ENCODE assay signal across 8 cellular contexts in genomic region chr12:57764662-57765002, GRCh38. TPM values are rescaled to one million over a fixed set of nuclear protein-coding genes. Genes with fewer than 3 reads are reported as not detected.
DNase-seq lines count a peak whose midpoint lies in the region; ATAC-seq and TF ChIP-seq lines count a peak whose summit lies in the region.

No MANE protein-coding gene starts in this region.

- no peak for TF ChIP-seq CTCF in PC-3 (conservative IDR thresholded peaks at IDR 0.05; ENCODE audit: low read depth, low read length)
- no peak for TF ChIP-seq CTCF in esophagus squamous epithelium (IDR thresholded peaks at IDR 0.05)
- TF ChIP-seq CTCF in spleen (IDR thresholded peaks at IDR 0.05 in 8 of 11, conservative IDR thresholded peaks at IDR 0.05 in 3 of 11): no peak

- TF ChIP-seq POLR2A in esophagus squamous epithelium (IDR thresholded peaks at IDR 0.05): no peak
- no peak for TF ChIP-seq POLR2A in spleen (IDR thresholded peaks at IDR 0.05)

- peak overlapping the region; percentile 84 for H3K27ac Mint-ChIP-seq in activated CD4-positive, alpha-beta T cell treated with anti-CD3 and anti-CD28 coated beads for 36 hours

- H3K4me2 ChIP-seq in PC-3 (ENCODE audit: low read length): peak overlapping the region; percentile 96

- 0 to 19% methylated on average over 2 to 15 of the region's 17 CpGs for WGBS in esophagus squamous epithelium, 2 donors
- WGBS in spleen, 5 donors: 15 to 22% (median 20%) methylated on average over 15 to 17 of the region's 17 CpGs

- peak; percentile 25 for ATAC-seq in activated CD4-positive, alpha-beta T cell treated with anti-CD3 and anti-CD28 coated beads for 36 hours
- ATAC-seq in PC-3 (peak; percentile 6; the same call in 1 of the 2 replicates), HG03460 (IDR thresholded peaks at IDR 0.05; ENCODE audit: unreplicated experiment) (no peak)

- POLR2A ChIA-PET in activated CD4-positive, alpha-beta T cell treated with anti-CD3 and anti-CD28 coated beads for 36 hours (lab: Charles Lee): no interaction called here
- POLR2A ChIA-PET in PC-3 (lab: Charles Lee; ENCODE audit: unreplicated experiment): no interaction called here

- intact Hi-C loops in activated CD4-positive, alpha-beta T cell treated with anti-CD3 and anti-CD28 coated beads for 36 hours (cut with DNase I, micrococcal nuclease): loop anchor here in 1 of 2 experiments (1.0 kb wide), 1 partner anchor 8 kb away; no protein-coding TSS in a partner anchor
- intact Hi-C loops in PC-3 (cut with micrococcal nuclease): no loop called here
- intact Hi-C loops in esophagus squamous epithelium (cut with DNase I): no loop called here
- intact Hi-C loops in spleen (cut with DNase I; ENCODE audit: low total_unique reads): no loop called here
- intact Hi-C loops in head of caudate nucleus (cut with DNase I): no loop called here

- H3K27me3 Mint-ChIP-seq in activated CD4-positive, alpha-beta T cell treated with anti-CD3 and anti-CD28 coated beads for 36 hours: peaks cover 10% of the 10 kb centered on the region

- no peaks in the 10 kb centered on the region for H4K20me1 ChIP-seq in PC-3 (ENCODE audit: low read length)

- H3K27me3 ChIP-seq in PC-3 (ENCODE audit: low read length): no peaks in the 10 kb centered on the region
- peaks cover 0 to 55% (median 10%) of the 10 kb centered on the region in 4 donors for H3K27me3 ChIP-seq in esophagus squamous epithelium
- peaks cover 7 to 45% (median 36%) of the 10 kb centered on the region in 7 donors for H3K27me3 ChIP-seq in spleen (replicated peaks in 1 of 7)

- no TSS peak for BruUV-seq in PC-3 (replicated peaks; lab: Mats Ljungman, UMichigan)

- peak overlapping the region; percentile 79 for H3K4me3 ChIP-seq in PC-3 (ENCODE audit: low read length)
- H3K4me3 ChIP-seq in esophagus squamous epithelium: peak overlapping the region; percentile 23 to 70 (median 52)
- H3K4me3 ChIP-seq in spleen: peak overlapping the region in 7 of 8 donors; percentile 45 to 76 (median 52)

- H3K9me2 ChIP-seq in PC-3 (replicated peaks; ENCODE audit: low read length): no peaks in the 10 kb centered on the region

- peak overlapping the region; percentile 95 for H2AFZ ChIP-seq in PC-3 (ENCODE audit: low read length)

- H3K36me3 Mint-ChIP-seq in activated CD4-positive, alpha-beta T cell treated with anti-CD3 and anti-CD28 coated beads for 36 hours (ENCODE audit: low read depth): peaks cover 47% of the 10 kb centered on the region

- 0 out of 2 replicates have a peak overlapping the region, but pooled peaks have one; percentile 5 for H3K27ac ChIP-seq in PC-3 (ENCODE audit: low read length)
- H3K27ac ChIP-seq in esophagus squamous epithelium: no peak overlapping the region
- H3K27ac ChIP-seq in spleen: no peak overlapping the region

- H3K4me1 Mint-ChIP-seq in activated CD4-positive, alpha-beta T cell treated with anti-CD3 and anti-CD28 coated beads for 36 hours: peaks cover 33% of the 10 kb centered on the region

- peak; percentile 55 for DNase-seq in activated CD4-positive, alpha-beta T cell treated with anti-CD3 and anti-CD28 coated beads for 36 hours
- no peak for DNase-seq in activated CD4-positive, alpha-beta T cell treated with anti-CD3 and anti-CD28 coated beads, Interleukin-2, amount 50 U/mL, for 4 hours
- DNase-seq in PC-3 (peak; percentile 25), esophagus squamous epithelium (lab: John Stamatoyannopoulos, UW) (no peak), spleen (no peak), SHP77 (lab: John Stamatoyannopoulos, UW) (no peak), head of caudate nucleus (no peak)

- no peaks in the 10 kb centered on the region; the same call in 1 of the 2 replicates for H3K79me2 ChIP-seq in PC-3 (ENCODE audit: low read length)

- H3K4me3 Mint-ChIP-seq in activated CD4-positive, alpha-beta T cell treated with anti-CD3 and anti-CD28 coated beads for 36 hours: peak overlapping the region; percentile 83

- H3K9me3 Mint-ChIP-seq in activated CD4-positive, alpha-beta T cell treated with anti-CD3 and anti-CD28 coated beads for 36 hours (ENCODE audit: low read depth): no peaks in the 10 kb centered on the region

- peaks cover 37% of the 10 kb centered on the region for H3K4me1 ChIP-seq in PC-3 (ENCODE audit: insufficient read depth, low read length)
- peaks cover 25 to 31% (median 26%) of the 10 kb centered on the region in 3 donors for H3K4me1 ChIP-seq in esophagus squamous epithelium
- peaks cover 21 to 37% (median 29%) of the 10 kb centered on the region in 6 donors for H3K4me1 ChIP-seq in spleen

- CTCF ChIA-PET in activated CD4-positive, alpha-beta T cell treated with anti-CD3 and anti-CD28 coated beads for 36 hours (lab: Charles Lee): interaction anchor here (0.6 to 1.5 kb wide), 7 partner anchors 8 to 128 kb away, joined by 3 to 8 read pairs (median 5); partner anchors contain the start of gene TSPAN31
- CTCF ChIA-PET in PC-3 (lab: Charles Lee): no interaction called here

- H3K9me3 ChIP-seq in PC-3 (ENCODE audit: low read length): no peaks in the 10 kb centered on the region
- no peaks in the 10 kb centered on the region for H3K9me3 ChIP-seq in esophagus squamous epithelium
- no peaks in the 10 kb centered on the region for H3K9me3 ChIP-seq in spleen

- H3K36me3 ChIP-seq in PC-3 (ENCODE audit: low read depth, low read length) (peaks cover 7% of the 10 kb centered on the region; the same call in 1 of the 2 replicates), esophagus squamous epithelium (peaks cover 0 to 21% (median 5%) of the 10 kb centered on the region in 3 donors), spleen (peaks cover 0 to 15% (median 1%) of the 10 kb centered on the region in 6 donors)

- H3K9ac ChIP-seq in PC-3 (ENCODE audit: low read length): peak overlapping the region; percentile 53

- no peaks in the 10 kb centered on the region for H3F3A ChIP-seq in PC-3 (ENCODE audit: low read length, unreplicated experiment)

RNA-seq across cellular contexts. Expression of gene CYP27B1, which starts 2.2 kb away (rescaled TPM):
- 1 to 10 TPM; 6.6 to 6.8 TPM for total RNA-seq in activated CD4-positive, alpha-beta T cell treated with anti-CD3 and anti-CD28 coated beads for 36 hours
- 8.1 and 8.6 TPM in 2 replicates for total RNA-seq in PC-3 (2014; rRNA removed)
- 1 to 10 TPM in 2 of 4 donors, under 1 TPM in 2; 0.18 to 1.7 (median 1.1) TPM for total RNA-seq in esophagus squamous epithelium
- total RNA-seq in spleen: 1 to 10 TPM in 2 of 7 donors, under 1 TPM in 5; 0.23 to 1.5 (median 0.47) TPM
- under 1 TPM; 0.20 to 0.48 (median 0.30) TPM for polyA plus RNA-seq in spleen

RNA-seq across cellular contexts. Expression of gene METTL1, which starts 7.3 kb away (rescaled TPM):
- total RNA-seq in activated CD4-positive, alpha-beta T cell treated with anti-CD3 and anti-CD28 coated beads for 36 hours: 10 to 100 TPM; 31.9 to 33.5 TPM
- total RNA-seq in PC-3 (2014; rRNA removed) (25.2 and 29.8 TPM in 2 replicates), esophagus squamous epithelium (10 to 100 TPM in 3 of 4 donors, 1 to 10 TPM in 1; 6.7 to 16.8 (median 11.8) TPM), spleen (10 to 100 TPM in 3 of 7 donors, 1 to 10 TPM in 4; 4.9 to 22.0 (median 9.9) TPM)
- 10 to 100 TPM; 15.8 to 20.7 (median 16.3) TPM for polyA plus RNA-seq in spleen

RNA-seq across cellular contexts. Expression of gene EEF1AKMT3, which starts 7.8 kb away (rescaled TPM):
- total RNA-seq in activated CD4-positive, alpha-beta T cell treated with anti-CD3 and anti-CD28 coated beads for 36 hours: 1 to 10 TPM; 2.5 to 3.9 TPM
- 5.4 and 9.3 TPM in 2 replicates for total RNA-seq in PC-3 (2014; rRNA removed)
- total RNA-seq in esophagus squamous epithelium: 1 to 10 TPM; 2.6 to 7.6 (median 3.7) TPM
- total RNA-seq in spleen: 1 to 10 TPM; 3.0 to 9.5 (median 6.0) TPM
- 1 to 10 TPM; 1.2 to 1.6 (median 1.4) TPM for polyA plus RNA-seq in spleen

RNA-seq across cellular contexts. Expression of gene MARCHF9, which starts 9.7 kb away (rescaled TPM):
- 10 to 100 TPM; 20.9 to 22.5 TPM for total RNA-seq in activated CD4-positive, alpha-beta T cell treated with anti-CD3 and anti-CD28 coated beads for 36 hours
- total RNA-seq in PC-3 (2014; rRNA removed) (9.3 and 13.4 TPM in 2 replicates), esophagus squamous epithelium (1 to 10 TPM; 3.6 to 8.4 (median 5.3) TPM), spleen (10 to 100 TPM; 17.2 to 36.8 (median 23.0) TPM)
- polyA plus RNA-seq in spleen: 10 to 100 TPM; 29.0 to 49.0 (median 33.0) TPM

RNA-seq across cellular contexts. Expression of gene CDK4, which starts 12.5 kb away (rescaled TPM):
- total RNA-seq in activated CD4-positive, alpha-beta T cell treated with anti-CD3 and anti-CD28 coated beads for 36 hours: 100 to 1,000 TPM; 132 to 208 TPM
- 212 and 229 TPM in 2 replicates for total RNA-seq in PC-3 (2014; rRNA removed)
- 10 to 100 TPM; 42.8 to 96.9 (median 60.4) TPM for total RNA-seq in esophagus squamous epithelium
- 10 to 100 TPM; 34.3 to 77.8 (median 51.6) TPM for total RNA-seq in spleen
- polyA plus RNA-seq in spleen: 10 to 100 TPM; 36.2 to 72.0 (median 56.0) TPM

Comparison
In these comparisons a context has a peak if more than half of its experiments do, and no peak if none do; other contexts are left out.
1. DNase-seq: peak in activated CD4-positive, alpha-beta T cell treated with anti-CD3 and anti-CD28 coated beads for 36 hours (single experiment) and PC-3 (single experiment); none in activated CD4-positive, alpha-beta T cell treated with anti-CD3 and anti-CD28 coated beads, Interleukin-2, amount 50 U/mL, for 4 hours (0 of 2), esophagus squamous epithelium (single experiment), spleen (single experiment), SHP77 (0 of 2) and head of caudate nucleus (0 of 42).
2. Peak in every context shown above with its lines, with median percentiles within 50 percentile points of each other: H3K4me3 ChIP-seq.